ENCODE assay signal across 1 cellular context in the genomic region with DNA sequence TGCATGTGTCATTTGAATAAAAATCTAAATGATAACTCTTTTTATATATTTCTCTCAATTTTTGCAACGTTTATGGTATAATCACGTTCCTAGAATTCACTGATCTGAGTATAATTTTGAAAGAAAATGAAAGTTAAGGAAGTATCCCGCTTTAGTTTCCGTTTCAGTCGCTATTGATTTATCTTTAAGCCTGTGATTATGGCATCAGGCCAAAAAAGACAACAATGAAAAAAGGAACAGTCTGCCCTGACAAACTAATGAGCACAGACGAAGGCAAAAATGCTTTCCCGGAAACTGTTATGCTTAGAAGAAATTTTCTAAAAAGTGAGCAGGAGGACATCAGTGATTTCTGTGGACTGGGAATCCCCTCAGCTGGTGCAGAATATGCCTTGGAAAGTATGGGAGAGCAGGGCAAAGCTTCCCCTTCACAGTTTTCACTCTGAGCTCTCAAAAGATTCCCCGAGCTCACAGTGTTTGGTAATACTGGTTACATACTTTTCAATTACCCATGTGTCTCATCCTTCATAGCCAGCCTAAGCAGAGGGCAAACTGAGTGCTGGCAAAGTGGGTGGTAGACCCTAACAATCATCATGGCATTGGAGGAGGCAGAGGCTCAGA.
TF ChIP-seq lines count a peak whose summit lies in the region.

No MANE protein-coding gene starts in this region.

TF ChIP-seq in endothelial cell of umbilical vein, 7 proteins besides CTCF, POLR2A, EP300 and RAD21 (continued from another document):
- no peak for TF ChIP-seq POLR2AphosphoS5 (IDR thresholded peaks at IDR 0.05; ENCODE audit: insufficient read depth, low read depth, low read length)
- no peak for TF ChIP-seq JUN (IDR thresholded peaks at IDR 0.05; ENCODE audit: borderline replicate concordance, insufficient read depth, insufficient read length, low read depth)
- no peak for TF ChIP-seq EZH2 (IDR thresholded peaks at IDR 0.05; ENCODE audit: borderline replicate concordance, low read depth, low read length, severe bottlenecking)
- TF ChIP-seq MAX (IDR thresholded peaks at IDR 0.05; ENCODE audit: insufficient read depth, insufficient read length): no peak
- TF ChIP-seq FOS (IDR thresholded peaks at IDR 0.05; ENCODE audit: borderline replicate concordance, insufficient read depth, low read length): no peak
